15 cellular contexts compared by ENCODE assay signal in the genomic region with DNA sequence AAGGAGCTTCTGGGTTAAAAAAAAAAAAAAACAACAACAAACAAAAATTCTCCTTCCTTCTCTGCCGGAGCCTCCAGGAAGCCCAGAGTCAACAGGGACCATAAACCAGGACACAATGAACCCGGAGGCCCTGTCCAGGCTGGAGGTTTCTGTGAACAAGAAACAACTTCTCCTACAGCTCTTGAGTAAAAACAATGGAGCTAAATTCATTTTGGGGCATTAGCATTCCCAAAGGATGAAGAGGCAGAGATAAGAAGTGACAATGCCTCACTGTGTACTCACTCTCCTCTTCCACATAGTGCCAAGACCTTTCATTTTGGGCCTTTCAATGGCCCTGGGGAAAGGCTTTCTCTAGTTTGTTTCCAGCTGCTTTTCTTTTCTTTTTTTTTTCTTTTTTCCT. TPM values are rescaled to one million over a fixed set of nuclear protein-coding genes. Genes with fewer than 3 reads are reported as not detected.
A peak's percentile ranks its signal among the peaks of the same experiment; 100 is the strongest.
DNase-seq lines count a peak whose midpoint lies in the region; ATAC-seq lines count a peak whose summit lies in the region.
"Had no signal": no experiment of that assay in that cellular context is flagged by ENCODE, and none has a peak within 500 bp of the region (broad histone marks: within the 10 kb centered on the region; RNA-seq: fewer than 3 reads in every experiment).

No MANE protein-coding gene starts in this region.

- no peaks in the 10 kb centered on the region for H4K20me1 ChIP-seq in GM23248 (ENCODE audit: insufficient read depth)

- H3K27ac ChIP-seq in GM23248 = no peak overlapping the region
- H3K27ac ChIP-seq: foreskin keratinocyte, SK-N-MC had no signal

- ATAC-seq in left ventricle myocardium superior (peak; percentile 87), sciatic nerve (peak; percentile 85), HG02588 (IDR thresholded peaks at IDR 0.05; ENCODE audit: unreplicated experiment) (no peak)
- ATAC-seq: foreskin keratinocyte, GM12878, pancreas had no signal

- no peak overlapping the region for H3K9ac ChIP-seq in GM23248

- DNase-seq in GM23248 (peak; percentile 69), SK-MEL-5 (ENCODE audit: low read depth, low spot score) (peak; percentile 95), left ventricle myocardium superior (peak; percentile 47), sciatic nerve (ENCODE audit: low spot score) (no peak), NOMO-1 (lab: John Stamatoyannopoulos, UW; ENCODE audit: unreplicated experiment in 2 of 2) (no peak), RKO (ENCODE audit: low spot score) (no peak)
- DNase-seq: activated gamma-delta T cell; EL; foreskin keratinocyte; NCI-H2081 treated with DMSO at 0.1 percent for 48 hours; pancreas; stimulated activated CD4-positive, alpha-beta T cell treated with anti-CD3 and anti-CD28 coated beads, Interleukin-15, amount 100 ng/mL, for 24 hours had no signal

- no peaks in the 10 kb centered on the region for H3K9me2 ChIP-seq in GM23248 (ENCODE audit: insufficient read depth)

- no peaks in the 10 kb centered on the region for H3K79me2 ChIP-seq in GM23248 (ENCODE audit: insufficient read depth)

- H2AFZ ChIP-seq in GM23248 = no peak overlapping the region

- intact Hi-C loops in left ventricle myocardium superior (cut with micrococcal nuclease) = no loop called here
- intact Hi-C loops in sciatic nerve (cut with DNase I) = no loop called here

- H3K9me3 ChIP-seq in GM23248 (ENCODE audit: low read depth) = no peaks in the 10 kb centered on the region
- H3K9me3 ChIP-seq: pancreas had no signal

- H3F3A ChIP-seq in GM23248 (ENCODE audit: insufficient read depth) = no peaks in the 10 kb centered on the region

- in situ Hi-C loops in GM23248 (cut with MboI) = no loop called here
- in situ Hi-C loops in SK-MEL-5 (cut with HindIII; ENCODE audit: low pct_unique_long_range_greater_than_20kb, low sequenced_read_pairs) = no loop called here

- WGBS in GM23248 (ENCODE audit: low coverage in 1 of 2, low lambda C conversion rate in 2 of 2, missing lambda C conversion rate in 2 of 2), 2 experiments = 59 to 62% methylated on average over 2 of the region's 2 CpGs

- no peak overlapping the region for H3K4me2 ChIP-seq in GM23248 (ENCODE audit: unreplicated experiment)

- no peaks in the 10 kb centered on the region for H3K27me3 ChIP-seq in GM23248 (replicated peaks; ENCODE audit: insufficient read depth)
- H3K27me3 ChIP-seq: foreskin keratinocyte, pancreas had no signal

- no peaks in the 10 kb centered on the region for H3K36me3 ChIP-seq in GM23248 (ENCODE audit: low read depth)
- H3K36me3 ChIP-seq: pancreas had no signal

- no peak overlapping the region for H3K4me3 ChIP-seq in GM23248
- H3K4me3 ChIP-seq: GM12878, pancreas, SK-N-MC had no signal

- 0 out of 2 replicates have a peak, but pooled peaks cover 11% of the 10 kb centered on the region for H3K4me1 ChIP-seq in GM23248 (ENCODE audit: insufficient read depth)

RNA-seq across cellular contexts. Expression of a gene that starts 9.0 kb away (rescaled TPM):
- total RNA-seq in GM23248 (2014; rRNA removed; shearing (Covaris generic)) = 1.3 and 4.8 TPM in 2 replicates
- polyA plus RNA-seq in GM23248 (2016; fragmentation: Nextera tagmentation; extraction: Ambion mirVana) = 1.5 and 1.9 TPM in 2 replicates
- 23.9 and 25.9 TPM in 2 replicates for total RNA-seq in SK-MEL-5 (2014; rRNA removed; shearing (Covaris generic))
- 26.7 and 36.0 TPM in 2 replicates for polyA plus RNA-seq in SK-MEL-5 (2015; cell fraction: cytosol; rRNA removed)
- polyA plus RNA-seq in SK-MEL-5 (2015; cell fraction: nucleus; rRNA removed) = 10.8 and 22.7 TPM in 2 replicates
- 2.4 TPM for total RNA-seq in left ventricle myocardium superior
- 4.5 TPM for total RNA-seq in sciatic nerve

RNA-seq across cellular contexts. Expression of a gene that starts 25.3 kb away (rescaled TPM):
- total RNA-seq in GM23248 (2014; rRNA removed; shearing (Covaris generic)) = 3.8 and 5.1 TPM in 2 replicates
- polyA plus RNA-seq in GM23248 (2016; fragmentation: Nextera tagmentation; extraction: Ambion mirVana) = 6.3 and 6.5 TPM in 2 replicates
- total RNA-seq in SK-MEL-5 (2014; rRNA removed; shearing (Covaris generic)) = 6.8 and 9.2 TPM in 2 replicates
- polyA plus RNA-seq in SK-MEL-5 (2015; cell fraction: cytosol; rRNA removed) = 5.7 and 7.0 TPM in 2 replicates
- 23.3 and 27.7 TPM in 2 replicates for polyA plus RNA-seq in SK-MEL-5 (2015; cell fraction: nucleus; rRNA removed)
- 5.4 TPM for total RNA-seq in left ventricle myocardium superior
- total RNA-seq in sciatic nerve = 9.7 TPM

Comparison
In these comparisons a context has a peak if more than half of its experiments do, and no peak if none do; other contexts are left out.
1. DNase-seq: peak in GM23248 (single experiment), SK-MEL-5 (single experiment) and left ventricle myocardium superior (single experiment); none in sciatic nerve (single experiment), NOMO-1 (0 of 2) and RKO (single experiment).